13 cellular contexts compared by ENCODE assay signal in the genomic region with DNA sequence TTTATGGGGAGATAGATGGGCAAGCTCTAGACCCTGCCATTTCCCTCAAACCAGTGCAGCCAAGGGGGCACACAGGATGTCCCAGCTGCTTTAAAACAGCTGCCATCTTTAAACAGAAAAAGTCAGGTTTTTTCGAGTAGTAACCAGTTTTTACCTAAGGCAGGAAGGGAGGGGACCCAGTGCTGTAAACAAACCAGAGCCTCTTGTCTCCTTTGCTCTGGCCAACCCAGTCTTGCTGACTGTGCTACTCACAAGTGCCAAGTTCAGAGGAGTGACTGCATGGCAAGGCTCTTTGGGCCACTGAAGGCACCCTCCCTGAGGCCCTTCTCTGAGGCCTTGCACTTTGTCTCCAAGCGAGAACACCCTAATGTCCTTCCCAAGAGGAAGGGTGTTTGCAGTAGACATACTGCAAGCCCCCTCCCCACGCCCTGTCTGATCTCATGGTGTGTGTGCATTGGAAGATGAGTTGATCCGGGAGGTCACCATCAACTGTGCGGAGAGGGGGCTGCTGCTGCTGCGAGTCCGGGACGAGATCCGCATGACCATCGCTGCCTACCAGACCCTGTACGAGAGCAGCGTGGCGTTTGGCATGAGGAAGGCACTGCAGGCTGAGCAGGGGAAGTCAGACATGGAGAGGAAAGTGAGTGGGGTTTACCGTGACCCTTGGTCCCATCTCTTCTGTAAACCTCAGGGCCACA. TPM values are rescaled to one million over a fixed set of nuclear protein-coding genes. Genes with fewer than 3 reads are reported as not detected.
DNase-seq lines count a peak whose midpoint lies in the region; ATAC-seq, FAIRE-seq and TF ChIP-seq lines count a peak whose summit lies in the region.
"Had no signal": no experiment of that assay in that cellular context is flagged by ENCODE, and none has a peak within 500 bp of the region (broad histone marks: within the 10 kb centered on the region; RNA-seq: fewer than 3 reads in every experiment).

No MANE protein-coding gene starts in this region.

- CTCF ChIA-PET in HepG2 (lab: Yijun Ruan, JAX; ENCODE audit: low intra/inter-chr PET ratio, low total read pairs): no interaction called here

- H3K36me3 Mint-ChIP-seq in T-helper 17 cell (ENCODE audit: low read depth): peaks cover 4% of the 10 kb centered on the region

- no TSS peak for BruUV-seq in HepG2 (replicated peaks; lab: Mats Ljungman, UMichigan)

- no peak for TF ChIP-seq CTCF in HepG2 (CRISPR knock-in tag; IDR thresholded peaks at IDR 0.05)
- no peak for TF ChIP-seq CTCF in right lobe of liver (IDR thresholded peaks at IDR 0.05)
- no peak for TF ChIP-seq CTCF in fibroblast of lung (conservative IDR thresholded peaks at IDR 0.05 in 1 of 2, IDR thresholded peaks at IDR 0.05 in 1 of 2; ENCODE audit: low read depth in 1 of 2, low read length in 2 of 2)

- no peak for FAIRE-seq in HepG2 (lab: Jason Lieb, UNC)
- FAIRE-seq: G401.6 had no signal

- H3K4me1 ChIP-seq in HepG2 (ENCODE audit: insufficient read depth, low read length) (peaks cover 58% of the 10 kb centered on the region), right lobe of liver (peaks cover 0 to 13% (median 0%) of the 10 kb centered on the region in 4 donors), fibroblast of lung (ENCODE audit: control insufficient read depth, extremely low read depth, insufficient read depth, low read length) (peaks cover 9% of the 10 kb centered on the region), Karpas-422 (ENCODE audit: low read length) (no peaks in the 10 kb centered on the region)

- H3K9me3 ChIP-seq in HepG2 (ENCODE audit: low read length) (no peaks in the 10 kb centered on the region), right lobe of liver (no peaks in the 10 kb centered on the region), T-helper 17 cell (ENCODE audit: control insufficient read depth, low read length, poor library complexity, severe bottlenecking) (no peaks in the 10 kb centered on the region), fibroblast of lung (ENCODE audit: control insufficient read depth, insufficient read depth, low read depth, low read length) (no peaks in the 10 kb centered on the region), Karpas-422 (ENCODE audit: low read length) (no peaks in the 10 kb centered on the region)

- H4K20me1 ChIP-seq in HepG2 (ENCODE audit: insufficient read depth, low read length) (no peaks in the 10 kb centered on the region), fibroblast of lung (ENCODE audit: control insufficient read depth, extremely low read depth, insufficient read depth, low read length) (no peaks in the 10 kb centered on the region), Karpas-422 (ENCODE audit: insufficient read depth, low read depth, low read length) (no peaks in the 10 kb centered on the region)

- no peaks in the 10 kb centered on the region for H3K9me2 ChIP-seq in Karpas-422 (replicated peaks; ENCODE audit: insufficient read depth, low read length)

- no peak for TF ChIP-seq POLR2A in HepG2 (IDR thresholded peaks at IDR 0.05; ENCODE audit: insufficient read depth in 1 of 2, low read depth in 2 of 2, low read length in 2 of 2)
- no peak for TF ChIP-seq POLR2A in right lobe of liver (IDR thresholded peaks at IDR 0.05)

- in situ Hi-C loops in HepG2 (cut with HindIII; ENCODE audit: extremely low pct_ligation_motif_present, low pct_unique_long_range_greater_than_20kb): no loop called here

- H3K4me3 ChIP-seq in HepG2 (replicated peaks in 1 of 3; ENCODE audit: insufficient read depth in 1 of 3, low read depth in 2 of 3, low read length in 3 of 3) (no peak overlapping the region), right lobe of liver (no peak overlapping the region), fibroblast of lung (replicated peaks in 1 of 4; ENCODE audit: control extremely low read depth in 1 of 4, insufficient read depth in 1 of 4, low read depth in 3 of 4, low read length in 4 of 4) (no peak overlapping the region), Karpas-422 (ENCODE audit: low read length) (no peak overlapping the region)
- H3K4me3 ChIP-seq: GM23338 had no signal

- intact Hi-C loops in HepG2 (cut with micrococcal nuclease; ENCODE audit: unreplicated experiment): no loop called here
- intact Hi-C loops in right lobe of liver (cut with DNase I): no loop called here

- no peak for TF ChIP-seq EP300 in HepG2 (IDR thresholded peaks at IDR 0.05; ENCODE audit: low read depth in 2 of 2, low read length in 2 of 2)
- no peak for TF ChIP-seq EP300 in HepG2 (CRISPR knock-in tag; IDR thresholded peaks at IDR 0.05; ENCODE audit: borderline replicate concordance)

- no peak for TF ChIP-seq RAD21 in HepG2 (CRISPR knock-in tag; IDR thresholded peaks at IDR 0.05)

- H3K4me1 Mint-ChIP-seq in T-helper 17 cell: peaks cover 12% of the 10 kb centered on the region

- H3K27ac Mint-ChIP-seq in T-helper 17 cell: peak overlapping the region; percentile 49

- POLR2A ChIA-PET in HepG2 (lab: Yijun Ruan, JAX): no interaction called here

- no peak overlapping the region for H3K9ac ChIP-seq in HepG2 (ENCODE audit: insufficient read depth, low read depth, low read length)
- no peak overlapping the region for H3K9ac ChIP-seq in fibroblast of lung (ENCODE audit: insufficient read depth, low read length)
- H3K9ac ChIP-seq in Karpas-422 (ENCODE audit: low read length): no peak overlapping the region

- H3K27ac ChIP-seq in HepG2 (ENCODE audit: extremely low read length, insufficient read depth, low read length): peak overlapping the region; percentile 32
- no peak overlapping the region for H3K27ac ChIP-seq in right lobe of liver
- H3K27ac ChIP-seq in fibroblast of lung (ENCODE audit: insufficient read depth, low read length): no peak overlapping the region
- no peak overlapping the region for H3K27ac ChIP-seq in Karpas-422 (ENCODE audit: low read length)

- no peak overlapping the region for H3K4me3 Mint-ChIP-seq in T-helper 17 cell
- H3K4me3 Mint-ChIP-seq: GM23338 had no signal

- H2AFZ ChIP-seq in HepG2 (ENCODE audit: low read length) (no peak overlapping the region), fibroblast of lung (ENCODE audit: low read length) (no peak overlapping the region), Karpas-422 (ENCODE audit: low read length) (no peak overlapping the region)
- H2AFZ ChIP-seq: GM23338 had no signal

- peak overlapping the region; percentile 41 for H3K4me2 ChIP-seq in HepG2 (ENCODE audit: low read depth, low read length)
- peak overlapping the region; percentile 15 for H3K4me2 ChIP-seq in fibroblast of lung (ENCODE audit: extremely low read depth, insufficient read depth, low read length)
- H3K4me2 ChIP-seq in Karpas-422 (ENCODE audit: low read depth, low read length, poor library complexity, severe bottlenecking): no peak overlapping the region
- H3K4me2 ChIP-seq: GM23338 had no signal

- H3K36me3 ChIP-seq in HepG2 (replicated peaks in 1 of 2; ENCODE audit: control insufficient read depth in 1 of 2, insufficient read depth in 2 of 2, low read length in 2 of 2) (peaks cover 0 to 13% of the 10 kb centered on the region in 2 experiments; a peak in 3 of 5 replicates), right lobe of liver (peaks cover 0 to 17% (median 4%) of the 10 kb centered on the region in 4 donors), fibroblast of lung (ENCODE audit: control insufficient read depth, insufficient read depth, low read length) (peaks cover 5% of the 10 kb centered on the region), Karpas-422 (ENCODE audit: insufficient read depth, low read length) (peaks cover 12% of the 10 kb centered on the region; the same call in 1 of the 2 replicates)

- H3K79me2 ChIP-seq in HepG2 (ENCODE audit: insufficient read depth, low read length): no peaks in the 10 kb centered on the region
- H3K79me2 ChIP-seq in fibroblast of lung (ENCODE audit: control insufficient read depth, insufficient read depth, low read length): no peaks in the 10 kb centered on the region
- no peaks in the 10 kb centered on the region for H3K79me2 ChIP-seq in Karpas-422 (ENCODE audit: low read length)

- ATAC-seq in HepG2: peak; percentile 47
- ATAC-seq in right lobe of liver: no peak
- no peak for ATAC-seq in T-helper 17 cell

- peaks cover 13% of the 10 kb centered on the region for H3K27me3 Mint-ChIP-seq in T-helper 17 cell

- H3K27me3 ChIP-seq in HepG2 (ENCODE audit: control insufficient read depth in 1 of 2, insufficient read depth in 2 of 2, low read length in 2 of 2) (no peaks in the 10 kb centered on the region), right lobe of liver (no peaks in the 10 kb centered on the region), fibroblast of lung (ENCODE audit: control insufficient read depth, insufficient read depth, low read length) (no peaks in the 10 kb centered on the region), Karpas-422 (ENCODE audit: low read length) (no peaks in the 10 kb centered on the region)

- WGBS in HepG2 (ENCODE audit: low lambda C conversion rate): 93% methylated on average over 8 of the region's 14 CpGs
- 86% methylated on average over 2 of the region's 14 CpGs for WGBS in right lobe of liver (ENCODE audit: insufficient coverage, low coverage, low lambda C conversion rate, missing lambda C conversion rate)

- no peak for DNase-seq in HepG2 (ENCODE audit: low spot score)
- DNase-seq in right lobe of liver: no peak
- no peak for DNase-seq in T-helper 17 cell
- DNase-seq in fibroblast of lung (ENCODE audit: low read depth in 2 of 2): no peak
- no peak for DNase-seq in stimulated activated CD4-positive, alpha-beta T cell treated with anti-CD3 and anti-CD28 coated beads, Interleukin-12 subunit alpha, Interleukin-12 subunit beta, amount 100 ng/mL, for 4 hours
- DNase-seq in Karpas-422: no peak
- no peak for DNase-seq in ecto neural progenitor cell (ENCODE audit: low spot score)
- DNase-seq: MM.1S, NCI-H1092 treated with DMSO at 0.1 percent for 48 hours, NCI-H2081 treated with DMSO at 0.1 percent for 48 hours had no signal

RNA-seq across cellular contexts. Expression of a gene that starts 4.5 kb away (rescaled TPM):
- total RNA-seq in HepG2 (2016; rRNA removed; fragmentation: Illumina TruSeq; extraction: Trizol) (0.42 and 0.52 TPM in 2 replicates), right lobe of liver (10 to 100 TPM in 1 of 6 experiments, 1 to 10 TPM in 5; 4.1 to 13.6 (median 7.3) TPM), T-helper 17 cell (not detected), fibroblast of lung (3.6 and 5.0 TPM in 2 replicates)
- not detected in 2 replicates for total RNA-seq in HepG2 (2016; cell fraction: cytosol; rRNA removed; fragmentation: Illumina TruSeq; extraction: Trizol; ENCODE audit: low read depth)
- total RNA-seq in HepG2 (2016; cell fraction: insoluble cytoplasmic fraction; rRNA removed; fragmentation: Illumina TruSeq; extraction: Trizol): 0.24 and 0.62 TPM in 2 replicates
- total RNA-seq in HepG2 (2016; cell fraction: membrane; rRNA removed; fragmentation: Illumina TruSeq; extraction: Trizol): 0.14 and 0.28 TPM in 2 replicates
- 0.47 TPM in 1 of 2 replicates, not detected in the other for total RNA-seq in HepG2 (2016; cell fraction: nucleus; rRNA removed; fragmentation: Illumina TruSeq; extraction: Trizol)
- polyA plus RNA-seq in HepG2 (2011; rRNA removed) (0.70 and 0.93 TPM in 2 replicates), fibroblast of lung (8.3 and 13.4 TPM in 2 replicates)
- polyA plus RNA-seq in HepG2 (2011; cell fraction: cytosol; rRNA removed): 0.31 and 0.53 TPM in 2 replicates
- 2.0 and 2.8 TPM in 2 replicates for polyA plus RNA-seq in HepG2 (2011; cell fraction: nucleus; rRNA removed)
- polyA plus RNA-seq in HepG2 (2012): 1.1 and 2.8 TPM in 2 replicates
- polyA plus RNA-seq in HepG2 (2016; cell fraction: cytosol; fragmentation: Illumina TruSeq; extraction: Trizol; ENCODE audit: low read depth): 0.09 and 0.32 TPM in 2 replicates
- polyA plus RNA-seq in HepG2 (2016; cell fraction: insoluble cytoplasmic fraction; fragmentation: Illumina TruSeq; extraction: Trizol; ENCODE audit: low read depth): 0.59 and 0.83 TPM in 2 replicates
- polyA plus RNA-seq in HepG2 (2016; cell fraction: membrane; fragmentation: Illumina TruSeq; extraction: Trizol; ENCODE audit: low read depth): 0.06 and 0.19 TPM in 2 replicates
- 0.29 and 0.63 TPM in 2 replicates for polyA plus RNA-seq in HepG2 (2016; cell fraction: nucleus; fragmentation: Illumina TruSeq; extraction: Trizol; ENCODE audit: insufficient read depth, low read depth)
- polyA minus RNA-seq in HepG2 (2011; rRNA and poly(A)+ RNA removed; ENCODE audit: low replicate concordance): 1.0 TPM in 1 of 2 replicates, not detected in the other
- not detected in 2 replicates for polyA minus RNA-seq in HepG2 (2011; cell fraction: cytosol; rRNA and poly(A)+ RNA removed)
- 0.64 and 0.99 TPM in 2 replicates for polyA minus RNA-seq in HepG2 (2011; cell fraction: nucleus; rRNA and poly(A)+ RNA removed)
- 20.5 and 23.2 TPM in 2 replicates for polyA plus RNA-seq in fibroblast of lung (2012)
- 5.5 and 18.9 TPM in 2 replicates for polyA minus RNA-seq in fibroblast of lung (ENCODE audit: low replicate concordance)
- not detected in 2 replicates for total RNA-seq in Karpas-422 (2014; rRNA removed; shearing (Covaris generic); ENCODE audit: low replicate concordance)
- total RNA-seq: SK-MEL-5 had no signal

RNA-seq across cellular contexts. Expression of a gene that starts 7.2 kb away (rescaled TPM):
- total RNA-seq in HepG2 (2016; rRNA removed; fragmentation: Illumina TruSeq; extraction: Trizol) (10.9 and 11.2 TPM in 2 replicates), right lobe of liver (10 to 100 TPM in 2 of 6 experiments, 1 to 10 TPM in 4; 6.2 to 10.6 (median 8.8) TPM), T-helper 17 cell (10 to 100 TPM; 51.1 to 58.5 TPM), fibroblast of lung (10.9 and 11.3 TPM in 2 replicates)
- 0.71 and 1.1 TPM in 2 replicates for total RNA-seq in HepG2 (2016; cell fraction: cytosol; rRNA removed; fragmentation: Illumina TruSeq; extraction: Trizol; ENCODE audit: low read depth)
- 9.9 and 10.7 TPM in 2 replicates for total RNA-seq in HepG2 (2016; cell fraction: insoluble cytoplasmic fraction; rRNA removed; fragmentation: Illumina TruSeq; extraction: Trizol)
- total RNA-seq in HepG2 (2016; cell fraction: membrane; rRNA removed; fragmentation: Illumina TruSeq; extraction: Trizol): 3.6 and 4.2 TPM in 2 replicates
- 11.2 and 16.1 TPM in 2 replicates for total RNA-seq in HepG2 (2016; cell fraction: nucleus; rRNA removed; fragmentation: Illumina TruSeq; extraction: Trizol)
- polyA plus RNA-seq in HepG2 (2011; rRNA removed) (5.5 and 6.2 TPM in 2 replicates), fibroblast of lung (8.0 and 8.2 TPM in 2 replicates)
- polyA plus RNA-seq in HepG2 (2011; cell fraction: cytosol; rRNA removed): 4.2 and 4.9 TPM in 2 replicates
- 8.6 and 12.5 TPM in 2 replicates for polyA plus RNA-seq in HepG2 (2011; cell fraction: nucleus; rRNA removed)
- polyA plus RNA-seq in HepG2 (2012): 5.8 and 6.5 TPM in 2 replicates
- 0.38 and 0.57 TPM in 2 replicates for polyA plus RNA-seq in HepG2 (2016; cell fraction: cytosol; fragmentation: Illumina TruSeq; extraction: Trizol; ENCODE audit: low read depth)
- polyA plus RNA-seq in HepG2 (2016; cell fraction: insoluble cytoplasmic fraction; fragmentation: Illumina TruSeq; extraction: Trizol; ENCODE audit: low read depth): 12.0 and 14.1 TPM in 2 replicates
- 1.2 and 1.6 TPM in 2 replicates for polyA plus RNA-seq in HepG2 (2016; cell fraction: membrane; fragmentation: Illumina TruSeq; extraction: Trizol; ENCODE audit: low read depth)
- 13.5 and 14.6 TPM in 2 replicates for polyA plus RNA-seq in HepG2 (2016; cell fraction: nucleus; fragmentation: Illumina TruSeq; extraction: Trizol; ENCODE audit: insufficient read depth, low read depth)
- polyA minus RNA-seq in HepG2 (2011; rRNA and poly(A)+ RNA removed; ENCODE audit: low replicate concordance): 4.4 and 8.2 TPM in 2 replicates
- polyA minus RNA-seq in HepG2 (2011; cell fraction: cytosol; rRNA and poly(A)+ RNA removed): 6.9 and 7.6 TPM in 2 replicates
- 21.8 and 22.1 TPM in 2 replicates for polyA minus RNA-seq in HepG2 (2011; cell fraction: nucleus; rRNA and poly(A)+ RNA removed)
- 7.1 and 9.5 TPM in 2 replicates for polyA plus RNA-seq in fibroblast of lung (2012)
- polyA minus RNA-seq in fibroblast of lung (ENCODE audit: low replicate concordance): 3.5 and 4.5 TPM in 2 replicates
- 8.6 and 9.7 TPM in 2 replicates for total RNA-seq in Karpas-422 (2014; rRNA removed; shearing (Covaris generic); ENCODE audit: low replicate concordance)

RNA-seq across cellular contexts. Expression of a gene that starts 34.5 kb away (rescaled TPM):
- total RNA-seq in HepG2 (2016; rRNA removed; fragmentation: Illumina TruSeq; extraction: Trizol) (72.1 and 101 TPM in 2 replicates), right lobe of liver (10 to 100 TPM; 10.4 to 29.0 (median 19.9) TPM), T-helper 17 cell (10 to 100 TPM; 54.9 to 59.9 TPM), fibroblast of lung (56.0 and 73.3 TPM in 2 replicates)
- 16.7 and 23.2 TPM in 2 replicates for total RNA-seq in HepG2 (2016; cell fraction: cytosol; rRNA removed; fragmentation: Illumina TruSeq; extraction: Trizol; ENCODE audit: low read depth)
- 79.2 and 107 TPM in 2 replicates for total RNA-seq in HepG2 (2016; cell fraction: insoluble cytoplasmic fraction; rRNA removed; fragmentation: Illumina TruSeq; extraction: Trizol)
- 24.0 and 31.0 TPM in 2 replicates for total RNA-seq in HepG2 (2016; cell fraction: membrane; rRNA removed; fragmentation: Illumina TruSeq; extraction: Trizol)
- 53.4 and 56.4 TPM in 2 replicates for total RNA-seq in HepG2 (2016; cell fraction: nucleus; rRNA removed; fragmentation: Illumina TruSeq; extraction: Trizol)
- polyA plus RNA-seq in HepG2 (2011; rRNA removed) (31.2 and 32.1 TPM in 2 replicates), fibroblast of lung (50.0 and 58.7 TPM in 2 replicates)
- 12.2 and 16.1 TPM in 2 replicates for polyA plus RNA-seq in HepG2 (2011; cell fraction: cytosol; rRNA removed)
- polyA plus RNA-seq in HepG2 (2011; cell fraction: nucleus; rRNA removed): 28.4 and 31.6 TPM in 2 replicates
- polyA plus RNA-seq in HepG2 (2012): 37.2 and 45.4 TPM in 2 replicates
- polyA plus RNA-seq in HepG2 (2016; cell fraction: cytosol; fragmentation: Illumina TruSeq; extraction: Trizol; ENCODE audit: low read depth): 13.7 and 14.9 TPM in 2 replicates
- 107 and 128 TPM in 2 replicates for polyA plus RNA-seq in HepG2 (2016; cell fraction: insoluble cytoplasmic fraction; fragmentation: Illumina TruSeq; extraction: Trizol; ENCODE audit: low read depth)
- 15.5 and 20.8 TPM in 2 replicates for polyA plus RNA-seq in HepG2 (2016; cell fraction: membrane; fragmentation: Illumina TruSeq; extraction: Trizol; ENCODE audit: low read depth)
- 67.9 and 80.0 TPM in 2 replicates for polyA plus RNA-seq in HepG2 (2016; cell fraction: nucleus; fragmentation: Illumina TruSeq; extraction: Trizol; ENCODE audit: insufficient read depth, low read depth)
- 56.5 and 121 TPM in 2 replicates for polyA minus RNA-seq in HepG2 (2011; rRNA and poly(A)+ RNA removed; ENCODE audit: low replicate concordance)
- polyA minus RNA-seq in HepG2 (2011; cell fraction: cytosol; rRNA and poly(A)+ RNA removed): 22.3 and 25.8 TPM in 2 replicates
- 103 and 108 TPM in 2 replicates for polyA minus RNA-seq in HepG2 (2011; cell fraction: nucleus; rRNA and poly(A)+ RNA removed)
- polyA plus RNA-seq in fibroblast of lung (2012): 79.3 and 101 TPM in 2 replicates
- 11.9 and 22.6 TPM in 2 replicates for polyA minus RNA-seq in fibroblast of lung (ENCODE audit: low replicate concordance)
- total RNA-seq in Karpas-422 (2014; rRNA removed; shearing (Covaris generic); ENCODE audit: low replicate concordance): 56.2 and 76.1 TPM in 2 replicates

RNA-seq across cellular contexts. Expression of a gene that starts 46.7 kb away (rescaled TPM):
- total RNA-seq in HepG2 (2016; rRNA removed; fragmentation: Illumina TruSeq; extraction: Trizol) (45.6 and 67.6 TPM in 2 replicates), right lobe of liver (10 to 100 TPM; 12.9 to 55.9 (median 32.8) TPM), T-helper 17 cell (10 to 100 TPM; 54.7 to 58.0 TPM), fibroblast of lung (47.5 and 56.0 TPM in 2 replicates)
- 19.8 and 20.4 TPM in 2 replicates for total RNA-seq in HepG2 (2016; cell fraction: cytosol; rRNA removed; fragmentation: Illumina TruSeq; extraction: Trizol; ENCODE audit: low read depth)
- total RNA-seq in HepG2 (2016; cell fraction: insoluble cytoplasmic fraction; rRNA removed; fragmentation: Illumina TruSeq; extraction: Trizol): 47.7 and 62.7 TPM in 2 replicates
- total RNA-seq in HepG2 (2016; cell fraction: membrane; rRNA removed; fragmentation: Illumina TruSeq; extraction: Trizol): 37.7 and 38.7 TPM in 2 replicates
- total RNA-seq in HepG2 (2016; cell fraction: nucleus; rRNA removed; fragmentation: Illumina TruSeq; extraction: Trizol): 28.0 and 36.7 TPM in 2 replicates
- polyA plus RNA-seq in HepG2 (2011; rRNA removed) (24.6 and 29.5 TPM in 2 replicates), fibroblast of lung (49.4 and 76.4 TPM in 2 replicates)
- polyA plus RNA-seq in HepG2 (2011; cell fraction: cytosol; rRNA removed): 16.3 and 30.1 TPM in 2 replicates
- 17.5 and 23.0 TPM in 2 replicates for polyA plus RNA-seq in HepG2 (2011; cell fraction: nucleus; rRNA removed)
- 26.8 and 30.1 TPM in 2 replicates for polyA plus RNA-seq in HepG2 (2012)
- 19.7 and 22.4 TPM in 2 replicates for polyA plus RNA-seq in HepG2 (2016; cell fraction: cytosol; fragmentation: Illumina TruSeq; extraction: Trizol; ENCODE audit: low read depth)
- 79.9 and 89.9 TPM in 2 replicates for polyA plus RNA-seq in HepG2 (2016; cell fraction: insoluble cytoplasmic fraction; fragmentation: Illumina TruSeq; extraction: Trizol; ENCODE audit: low read depth)
- polyA plus RNA-seq in HepG2 (2016; cell fraction: membrane; fragmentation: Illumina TruSeq; extraction: Trizol; ENCODE audit: low read depth): 34.2 and 35.5 TPM in 2 replicates
- 43.7 and 52.2 TPM in 2 replicates for polyA plus RNA-seq in HepG2 (2016; cell fraction: nucleus; fragmentation: Illumina TruSeq; extraction: Trizol; ENCODE audit: insufficient read depth, low read depth)
- 5.8 and 11.9 TPM in 2 replicates for polyA minus RNA-seq in HepG2 (2011; rRNA and poly(A)+ RNA removed; ENCODE audit: low replicate concordance)
- polyA minus RNA-seq in HepG2 (2011; cell fraction: cytosol; rRNA and poly(A)+ RNA removed): 13.2 and 14.9 TPM in 2 replicates
- polyA minus RNA-seq in HepG2 (2011; cell fraction: nucleus; rRNA and poly(A)+ RNA removed): 37.2 and 43.1 TPM in 2 replicates
- 41.8 and 54.4 TPM in 2 replicates for polyA plus RNA-seq in fibroblast of lung (2012)
- 7.5 and 8.1 TPM in 2 replicates for polyA minus RNA-seq in fibroblast of lung (ENCODE audit: low replicate concordance)
- 105 and 126 TPM in 2 replicates for total RNA-seq in Karpas-422 (2014; rRNA removed; shearing (Covaris generic); ENCODE audit: low replicate concordance)
